In genomic region chr15:70995383-70995965, GRCh38 we compare ENCODE assay signal across 1 cellular context.
TF ChIP-seq lines count a peak whose summit lies in the region.

No MANE protein-coding gene starts in this region.

TF ChIP-seq in H1, 55 proteins besides CTCF, POLR2A, EP300 and RAD21 (continued from another document):
- TF ChIP-seq, protein P1, sequence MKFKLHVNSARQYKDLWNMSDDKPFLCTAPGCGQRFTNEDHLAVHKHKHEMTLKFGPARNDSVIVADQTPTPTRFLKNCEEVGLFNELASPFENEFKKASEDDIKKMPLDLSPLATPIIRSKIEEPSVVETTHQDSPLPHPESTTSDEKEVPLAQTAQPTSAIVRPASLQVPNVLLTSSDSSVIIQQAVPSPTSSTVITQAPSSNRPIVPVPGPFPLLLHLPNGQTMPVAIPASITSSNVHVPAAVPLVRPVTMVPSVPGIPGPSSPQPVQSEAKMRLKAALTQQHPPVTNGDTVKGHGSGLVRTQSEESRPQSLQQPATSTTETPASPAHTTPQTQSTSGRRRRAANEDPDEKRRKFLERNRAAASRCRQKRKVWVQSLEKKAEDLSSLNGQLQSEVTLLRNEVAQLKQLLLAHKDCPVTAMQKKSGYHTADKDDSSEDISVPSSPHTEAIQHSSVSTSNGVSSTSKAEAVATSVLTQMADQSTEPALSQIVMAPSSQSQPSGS (IDR thresholded peaks at IDR 0.05; ENCODE audit: low read length), result no peak
- TF ChIP-seq TAF1 (IDR thresholded peaks at IDR 0.05; ENCODE audit: low read depth, low read length), result no peak
- TF ChIP-seq CHD1 (IDR thresholded peaks at IDR 0.05; ENCODE audit: low read depth, low read length), result no peak
- no peak for TF ChIP-seq SP2 (IDR thresholded peaks at IDR 0.05; ENCODE audit: low read length)
- no peak for TF ChIP-seq YY1 (IDR thresholded peaks at IDR 0.05; ENCODE audit: low read depth, low read length)
- no peak for TF ChIP-seq NANOG (IDR thresholded peaks at IDR 0.05; ENCODE audit: insufficient read depth, low read depth, low read length, poor library complexity, severe bottlenecking)
- no peak for TF ChIP-seq HDAC2 (IDR thresholded peaks at IDR 0.05; ENCODE audit: borderline replicate concordance in 1 of 2, low read depth in 2 of 2, low read length in 2 of 2)
- TF ChIP-seq, protein P2, sequence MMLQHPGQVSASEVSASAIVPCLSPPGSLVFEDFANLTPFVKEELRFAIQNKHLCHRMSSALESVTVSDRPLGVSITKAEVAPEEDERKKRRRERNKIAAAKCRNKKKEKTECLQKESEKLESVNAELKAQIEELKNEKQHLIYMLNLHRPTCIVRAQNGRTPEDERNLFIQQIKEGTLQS (IDR thresholded peaks at IDR 0.05; ENCODE audit: insufficient read depth, low read depth, low read length), result no peak
- TF ChIP-seq SP1 (IDR thresholded peaks at IDR 0.05; ENCODE audit: low read depth, low read length), result no peak
- no peak for TF ChIP-seq ZNF274 (IDR thresholded peaks at IDR 0.05; ENCODE audit: borderline replicate concordance, extremely low read depth, low read length)
- no peak for TF ChIP-seq CREB1 (IDR thresholded peaks at IDR 0.05)
- no peak for TF ChIP-seq RXRA (IDR thresholded peaks at IDR 0.05; ENCODE audit: insufficient read depth, low read depth, low read length)
- no peak for TF ChIP-seq JUN (IDR thresholded peaks at IDR 0.05; ENCODE audit: low read depth, low read length)
- TF ChIP-seq, protein P3, sequence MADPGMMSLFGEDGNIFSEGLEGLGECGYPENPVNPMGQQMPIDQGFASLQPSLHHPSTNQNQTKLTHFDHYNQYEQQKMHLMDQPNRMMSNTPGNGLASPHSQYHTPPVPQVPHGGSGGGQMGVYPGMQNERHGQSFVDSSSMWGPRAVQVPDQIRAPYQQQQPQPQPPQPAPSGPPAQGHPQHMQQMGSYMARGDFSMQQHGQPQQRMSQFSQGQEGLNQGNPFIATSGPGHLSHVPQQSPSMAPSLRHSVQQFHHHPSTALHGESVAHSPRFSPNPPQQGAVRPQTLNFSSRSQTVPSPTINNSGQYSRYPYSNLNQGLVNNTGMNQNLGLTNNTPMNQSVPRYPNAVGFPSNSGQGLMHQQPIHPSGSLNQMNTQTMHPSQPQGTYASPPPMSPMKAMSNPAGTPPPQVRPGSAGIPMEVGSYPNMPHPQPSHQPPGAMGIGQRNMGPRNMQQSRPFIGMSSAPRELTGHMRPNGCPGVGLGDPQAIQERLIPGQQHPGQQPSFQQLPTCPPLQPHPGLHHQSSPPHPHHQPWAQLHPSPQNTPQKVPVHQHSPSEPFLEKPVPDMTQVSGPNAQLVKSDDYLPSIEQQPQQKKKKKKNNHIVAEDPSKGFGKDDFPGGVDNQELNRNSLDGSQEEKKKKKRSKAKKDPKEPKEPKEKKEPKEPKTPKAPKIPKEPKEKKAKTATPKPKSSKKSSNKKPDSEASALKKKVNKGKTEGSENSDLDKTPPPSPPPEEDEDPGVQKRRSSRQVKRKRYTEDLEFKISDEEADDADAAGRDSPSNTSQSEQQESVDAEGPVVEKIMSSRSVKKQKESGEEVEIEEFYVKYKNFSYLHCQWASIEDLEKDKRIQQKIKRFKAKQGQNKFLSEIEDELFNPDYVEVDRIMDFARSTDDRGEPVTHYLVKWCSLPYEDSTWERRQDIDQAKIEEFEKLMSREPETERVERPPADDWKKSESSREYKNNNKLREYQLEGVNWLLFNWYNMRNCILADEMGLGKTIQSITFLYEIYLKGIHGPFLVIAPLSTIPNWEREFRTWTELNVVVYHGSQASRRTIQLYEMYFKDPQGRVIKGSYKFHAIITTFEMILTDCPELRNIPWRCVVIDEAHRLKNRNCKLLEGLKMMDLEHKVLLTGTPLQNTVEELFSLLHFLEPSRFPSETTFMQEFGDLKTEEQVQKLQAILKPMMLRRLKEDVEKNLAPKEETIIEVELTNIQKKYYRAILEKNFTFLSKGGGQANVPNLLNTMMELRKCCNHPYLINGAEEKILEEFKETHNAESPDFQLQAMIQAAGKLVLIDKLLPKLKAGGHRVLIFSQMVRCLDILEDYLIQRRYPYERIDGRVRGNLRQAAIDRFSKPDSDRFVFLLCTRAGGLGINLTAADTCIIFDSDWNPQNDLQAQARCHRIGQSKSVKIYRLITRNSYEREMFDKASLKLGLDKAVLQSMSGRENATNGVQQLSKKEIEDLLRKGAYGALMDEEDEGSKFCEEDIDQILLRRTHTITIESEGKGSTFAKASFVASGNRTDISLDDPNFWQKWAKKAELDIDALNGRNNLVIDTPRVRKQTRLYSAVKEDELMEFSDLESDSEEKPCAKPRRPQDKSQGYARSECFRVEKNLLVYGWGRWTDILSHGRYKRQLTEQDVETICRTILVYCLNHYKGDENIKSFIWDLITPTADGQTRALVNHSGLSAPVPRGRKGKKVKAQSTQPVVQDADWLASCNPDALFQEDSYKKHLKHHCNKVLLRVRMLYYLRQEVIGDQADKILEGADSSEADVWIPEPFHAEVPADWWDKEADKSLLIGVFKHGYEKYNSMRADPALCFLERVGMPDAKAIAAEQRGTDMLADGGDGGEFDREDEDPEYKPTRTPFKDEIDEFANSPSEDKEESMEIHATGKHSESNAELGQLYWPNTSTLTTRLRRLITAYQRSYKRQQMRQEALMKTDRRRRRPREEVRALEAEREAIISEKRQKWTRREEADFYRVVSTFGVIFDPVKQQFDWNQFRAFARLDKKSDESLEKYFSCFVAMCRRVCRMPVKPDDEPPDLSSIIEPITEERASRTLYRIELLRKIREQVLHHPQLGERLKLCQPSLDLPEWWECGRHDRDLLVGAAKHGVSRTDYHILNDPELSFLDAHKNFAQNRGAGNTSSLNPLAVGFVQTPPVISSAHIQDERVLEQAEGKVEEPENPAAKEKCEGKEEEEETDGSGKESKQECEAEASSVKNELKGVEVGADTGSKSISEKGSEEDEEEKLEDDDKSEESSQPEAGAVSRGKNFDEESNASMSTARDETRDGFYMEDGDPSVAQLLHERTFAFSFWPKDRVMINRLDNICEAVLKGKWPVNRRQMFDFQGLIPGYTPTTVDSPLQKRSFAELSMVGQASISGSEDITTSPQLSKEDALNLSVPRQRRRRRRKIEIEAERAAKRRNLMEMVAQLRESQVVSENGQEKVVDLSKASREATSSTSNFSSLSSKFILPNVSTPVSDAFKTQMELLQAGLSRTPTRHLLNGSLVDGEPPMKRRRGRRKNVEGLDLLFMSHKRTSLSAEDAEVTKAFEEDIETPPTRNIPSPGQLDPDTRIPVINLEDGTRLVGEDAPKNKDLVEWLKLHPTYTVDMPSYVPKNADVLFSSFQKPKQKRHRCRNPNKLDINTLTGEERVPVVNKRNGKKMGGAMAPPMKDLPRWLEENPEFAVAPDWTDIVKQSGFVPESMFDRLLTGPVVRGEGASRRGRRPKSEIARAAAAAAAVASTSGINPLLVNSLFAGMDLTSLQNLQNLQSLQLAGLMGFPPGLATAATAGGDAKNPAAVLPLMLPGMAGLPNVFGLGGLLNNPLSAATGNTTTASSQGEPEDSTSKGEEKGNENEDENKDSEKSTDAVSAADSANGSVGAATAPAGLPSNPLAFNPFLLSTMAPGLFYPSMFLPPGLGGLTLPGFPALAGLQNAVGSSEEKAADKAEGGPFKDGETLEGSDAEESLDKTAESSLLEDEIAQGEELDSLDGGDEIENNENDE (IDR thresholded peaks at IDR 0.05; ENCODE audit: insufficient replicate concordance, low read length), result no peak
- TF ChIP-seq TAF7 (optimal IDR thresholded peaks at IDR 0.05; ENCODE audit: borderline replicate concordance, low read depth, low read length), result no peak
